1 cellular context compared by ENCODE assay signal in the genomic region with DNA sequence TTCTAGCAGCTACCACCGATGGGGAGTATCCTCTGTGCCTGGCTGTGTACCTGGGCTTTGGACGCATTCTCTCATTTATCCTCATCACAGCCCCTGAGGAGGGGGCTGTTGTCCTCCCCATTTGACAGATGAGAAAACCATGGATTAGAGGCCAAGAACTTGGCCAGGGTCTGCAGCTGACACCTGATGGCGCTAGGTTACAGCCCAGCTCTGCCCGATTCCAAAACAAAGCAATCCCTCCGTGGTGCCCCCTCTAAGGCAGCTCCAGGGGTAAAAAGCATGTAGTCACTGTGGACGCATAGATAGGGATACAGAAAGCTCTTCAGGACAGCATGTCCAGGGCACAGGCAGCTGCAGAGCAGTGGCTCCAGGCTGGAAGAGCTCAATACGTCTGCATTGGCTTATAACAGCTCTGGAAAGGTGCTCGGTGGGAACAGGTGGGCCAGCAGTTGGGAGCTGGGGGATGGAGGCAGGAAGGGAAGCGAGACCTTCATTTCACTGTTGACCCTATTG.
TF ChIP-seq lines count a peak whose summit lies in the region.

No MANE protein-coding gene starts in this region.

TF ChIP-seq in GM23338, 12 proteins besides CTCF, POLR2A, EP300 and RAD21 (continued from another document):
- TF ChIP-seq, protein P1, sequence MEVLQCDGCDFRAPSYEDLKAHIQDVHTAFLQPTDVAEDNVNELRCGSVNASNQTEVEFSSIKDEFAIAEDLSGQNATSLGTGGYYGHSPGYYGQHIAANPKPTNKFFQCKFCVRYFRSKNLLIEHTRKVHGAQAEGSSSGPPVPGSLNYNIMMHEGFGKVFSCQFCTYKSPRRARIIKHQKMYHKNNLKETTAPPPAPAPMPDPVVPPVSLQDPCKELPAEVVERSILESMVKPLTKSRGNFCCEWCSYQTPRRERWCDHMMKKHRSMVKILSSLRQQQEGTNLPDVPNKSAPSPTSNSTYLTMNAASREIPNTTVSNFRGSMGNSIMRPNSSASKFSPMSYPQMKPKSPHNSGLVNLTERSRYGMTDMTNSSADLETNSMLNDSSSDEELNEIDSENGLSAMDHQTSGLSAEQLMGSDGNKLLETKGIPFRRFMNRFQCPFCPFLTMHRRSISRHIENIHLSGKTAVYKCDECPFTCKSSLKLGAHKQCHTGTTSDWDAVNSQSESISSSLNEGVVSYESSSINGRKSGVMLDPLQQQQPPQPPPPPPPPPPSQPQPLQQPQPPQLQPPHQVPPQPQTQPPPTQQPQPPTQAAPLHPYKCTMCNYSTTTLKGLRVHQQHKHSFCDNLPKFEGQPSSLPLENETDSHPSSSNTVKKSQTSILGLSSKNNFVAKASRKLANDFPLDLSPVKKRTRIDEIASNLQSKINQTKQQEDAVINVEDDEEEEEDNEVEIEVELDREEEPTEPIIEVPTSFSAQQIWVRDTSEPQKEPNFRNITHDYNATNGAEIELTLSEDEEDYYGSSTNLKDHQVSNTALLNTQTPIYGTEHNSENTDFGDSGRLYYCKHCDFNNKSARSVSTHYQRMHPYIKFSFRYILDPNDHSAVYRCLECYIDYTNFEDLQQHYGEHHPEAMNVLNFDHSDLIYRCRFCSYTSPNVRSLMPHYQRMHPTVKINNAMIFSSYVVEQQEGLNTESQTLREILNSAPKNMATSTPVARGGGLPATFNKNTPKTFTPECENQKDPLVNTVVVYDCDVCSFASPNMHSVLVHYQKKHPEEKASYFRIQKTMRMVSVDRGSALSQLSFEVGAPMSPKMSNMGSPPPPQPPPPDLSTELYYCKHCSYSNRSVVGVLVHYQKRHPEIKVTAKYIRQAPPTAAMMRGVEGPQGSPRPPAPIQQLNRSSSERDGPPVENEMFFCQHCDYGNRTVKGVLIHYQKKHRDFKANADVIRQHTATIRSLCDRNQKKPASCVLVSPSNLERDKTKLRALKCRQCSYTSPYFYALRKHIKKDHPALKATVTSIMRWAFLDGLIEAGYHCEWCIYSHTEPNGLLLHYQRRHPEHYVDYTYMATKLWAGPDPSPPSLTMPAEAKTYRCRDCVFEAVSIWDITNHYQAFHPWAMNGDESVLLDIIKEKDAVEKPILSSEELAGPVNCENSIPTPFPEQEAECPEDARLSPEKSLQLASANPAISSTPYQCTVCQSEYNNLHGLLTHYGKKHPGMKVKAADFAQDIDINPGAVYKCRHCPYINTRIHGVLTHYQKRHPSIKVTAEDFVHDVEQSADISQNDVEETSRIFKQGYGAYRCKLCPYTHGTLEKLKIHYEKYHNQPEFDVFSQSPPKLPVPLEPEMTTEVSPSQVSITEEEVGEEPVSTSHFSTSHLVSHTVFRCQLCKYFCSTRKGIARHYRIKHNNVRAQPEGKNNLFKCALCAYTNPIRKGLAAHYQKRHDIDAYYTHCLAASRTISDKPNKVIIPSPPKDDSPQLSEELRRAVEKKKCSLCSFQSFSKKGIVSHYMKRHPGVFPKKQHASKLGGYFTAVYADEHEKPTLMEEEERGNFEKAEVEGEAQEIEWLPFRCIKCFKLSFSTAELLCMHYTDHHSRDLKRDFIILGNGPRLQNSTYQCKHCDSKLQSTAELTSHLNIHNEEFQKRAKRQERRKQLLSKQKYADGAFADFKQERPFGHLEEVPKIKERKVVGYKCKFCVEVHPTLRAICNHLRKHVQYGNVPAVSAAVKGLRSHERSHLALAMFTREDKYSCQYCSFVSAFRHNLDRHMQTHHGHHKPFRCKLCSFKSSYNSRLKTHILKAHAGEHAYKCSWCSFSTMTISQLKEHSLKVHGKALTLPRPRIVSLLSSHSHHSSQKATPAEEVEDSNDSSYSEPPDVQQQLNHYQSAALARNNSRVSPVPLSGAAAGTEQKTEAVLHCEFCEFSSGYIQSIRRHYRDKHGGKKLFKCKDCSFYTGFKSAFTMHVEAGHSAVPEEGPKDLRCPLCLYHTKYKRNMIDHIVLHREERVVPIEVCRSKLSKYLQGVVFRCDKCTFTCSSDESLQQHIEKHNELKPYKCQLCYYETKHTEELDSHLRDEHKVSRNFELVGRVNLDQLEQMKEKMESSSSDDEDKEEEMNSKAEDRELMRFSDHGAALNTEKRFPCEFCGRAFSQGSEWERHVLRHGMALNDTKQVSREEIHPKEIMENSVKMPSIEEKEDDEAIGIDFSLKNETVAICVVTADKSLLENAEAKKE (CRISPR knock-in tag; IDR thresholded peaks at IDR 0.05): no peak
- TF ChIP-seq, protein P2, sequence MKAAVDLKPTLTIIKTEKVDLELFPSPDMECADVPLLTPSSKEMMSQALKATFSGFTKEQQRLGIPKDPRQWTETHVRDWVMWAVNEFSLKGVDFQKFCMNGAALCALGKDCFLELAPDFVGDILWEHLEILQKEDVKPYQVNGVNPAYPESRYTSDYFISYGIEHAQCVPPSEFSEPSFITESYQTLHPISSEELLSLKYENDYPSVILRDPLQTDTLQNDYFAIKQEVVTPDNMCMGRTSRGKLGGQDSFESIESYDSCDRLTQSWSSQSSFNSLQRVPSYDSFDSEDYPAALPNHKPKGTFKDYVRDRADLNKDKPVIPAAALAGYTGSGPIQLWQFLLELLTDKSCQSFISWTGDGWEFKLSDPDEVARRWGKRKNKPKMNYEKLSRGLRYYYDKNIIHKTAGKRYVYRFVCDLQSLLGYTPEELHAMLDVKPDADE (IDR thresholded peaks at IDR 0.05): no peak
- TF ChIP-seq POLR2AphosphoS5 (IDR thresholded peaks at IDR 0.05; ENCODE audit: low read depth): no peak
- TF ChIP-seq, protein P3, sequence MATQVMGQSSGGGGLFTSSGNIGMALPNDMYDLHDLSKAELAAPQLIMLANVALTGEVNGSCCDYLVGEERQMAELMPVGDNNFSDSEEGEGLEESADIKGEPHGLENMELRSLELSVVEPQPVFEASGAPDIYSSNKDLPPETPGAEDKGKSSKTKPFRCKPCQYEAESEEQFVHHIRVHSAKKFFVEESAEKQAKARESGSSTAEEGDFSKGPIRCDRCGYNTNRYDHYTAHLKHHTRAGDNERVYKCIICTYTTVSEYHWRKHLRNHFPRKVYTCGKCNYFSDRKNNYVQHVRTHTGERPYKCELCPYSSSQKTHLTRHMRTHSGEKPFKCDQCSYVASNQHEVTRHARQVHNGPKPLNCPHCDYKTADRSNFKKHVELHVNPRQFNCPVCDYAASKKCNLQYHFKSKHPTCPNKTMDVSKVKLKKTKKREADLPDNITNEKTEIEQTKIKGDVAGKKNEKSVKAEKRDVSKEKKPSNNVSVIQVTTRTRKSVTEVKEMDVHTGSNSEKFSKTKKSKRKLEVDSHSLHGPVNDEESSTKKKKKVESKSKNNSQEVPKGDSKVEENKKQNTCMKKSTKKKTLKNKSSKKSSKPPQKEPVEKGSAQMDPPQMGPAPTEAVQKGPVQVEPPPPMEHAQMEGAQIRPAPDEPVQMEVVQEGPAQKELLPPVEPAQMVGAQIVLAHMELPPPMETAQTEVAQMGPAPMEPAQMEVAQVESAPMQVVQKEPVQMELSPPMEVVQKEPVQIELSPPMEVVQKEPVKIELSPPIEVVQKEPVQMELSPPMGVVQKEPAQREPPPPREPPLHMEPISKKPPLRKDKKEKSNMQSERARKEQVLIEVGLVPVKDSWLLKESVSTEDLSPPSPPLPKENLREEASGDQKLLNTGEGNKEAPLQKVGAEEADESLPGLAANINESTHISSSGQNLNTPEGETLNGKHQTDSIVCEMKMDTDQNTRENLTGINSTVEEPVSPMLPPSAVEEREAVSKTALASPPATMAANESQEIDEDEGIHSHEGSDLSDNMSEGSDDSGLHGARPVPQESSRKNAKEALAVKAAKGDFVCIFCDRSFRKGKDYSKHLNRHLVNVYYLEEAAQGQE (IDR thresholded peaks at IDR 0.05; ENCODE audit: unreplicated experiment): no peak
